Comparison of ENCODE assay signal across 1 cellular context in the genomic region with DNA sequence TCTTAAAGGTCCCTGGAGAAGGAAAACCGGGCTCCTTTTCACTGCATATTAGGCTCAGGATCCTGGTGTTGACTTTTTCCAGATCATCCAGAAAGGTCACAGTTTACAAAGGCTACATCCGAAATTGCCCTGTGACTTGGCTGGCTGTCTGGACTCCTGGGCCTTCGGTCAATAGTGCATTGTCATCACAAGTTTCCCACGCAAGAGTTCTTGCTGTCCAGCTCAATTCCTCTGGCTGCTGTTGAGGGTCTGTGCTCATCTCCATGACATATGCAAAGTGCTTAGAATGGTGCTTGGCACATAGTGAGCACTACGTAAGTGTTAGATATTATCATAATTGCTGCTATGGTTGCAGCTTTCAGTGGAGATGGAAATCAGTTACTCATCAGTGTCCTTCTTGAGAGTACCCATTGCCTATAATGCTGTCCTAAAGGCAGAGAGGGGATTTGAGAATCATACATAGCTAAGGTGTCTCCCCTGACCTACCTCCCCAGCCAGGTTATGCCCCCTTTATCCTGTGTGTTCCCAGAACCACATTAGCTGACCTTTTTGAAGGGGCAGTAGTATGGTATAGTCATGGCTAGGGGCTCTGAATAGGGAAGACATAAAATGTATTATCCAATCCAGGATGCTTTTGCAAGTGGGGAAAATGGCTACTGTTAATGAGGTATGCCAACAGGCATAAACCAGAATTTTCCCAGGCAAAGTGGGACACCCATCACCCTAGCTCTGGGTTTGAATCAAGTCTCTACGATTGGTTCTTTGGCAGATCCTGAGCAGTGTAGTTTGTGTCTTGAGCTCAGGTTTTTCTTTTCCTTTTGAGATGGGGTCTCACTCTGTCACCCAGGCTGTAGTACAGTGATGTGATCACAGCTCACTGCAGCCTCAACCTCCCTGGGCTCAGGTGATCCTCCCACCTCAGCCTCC.
TF ChIP-seq lines count a peak whose summit lies in the region.

No MANE protein-coding gene starts in this region.

TF ChIP-seq in GM12878, 131 proteins besides CTCF, POLR2A, EP300 and RAD21 (continued from another document):
- TF ChIP-seq, protein P1, sequence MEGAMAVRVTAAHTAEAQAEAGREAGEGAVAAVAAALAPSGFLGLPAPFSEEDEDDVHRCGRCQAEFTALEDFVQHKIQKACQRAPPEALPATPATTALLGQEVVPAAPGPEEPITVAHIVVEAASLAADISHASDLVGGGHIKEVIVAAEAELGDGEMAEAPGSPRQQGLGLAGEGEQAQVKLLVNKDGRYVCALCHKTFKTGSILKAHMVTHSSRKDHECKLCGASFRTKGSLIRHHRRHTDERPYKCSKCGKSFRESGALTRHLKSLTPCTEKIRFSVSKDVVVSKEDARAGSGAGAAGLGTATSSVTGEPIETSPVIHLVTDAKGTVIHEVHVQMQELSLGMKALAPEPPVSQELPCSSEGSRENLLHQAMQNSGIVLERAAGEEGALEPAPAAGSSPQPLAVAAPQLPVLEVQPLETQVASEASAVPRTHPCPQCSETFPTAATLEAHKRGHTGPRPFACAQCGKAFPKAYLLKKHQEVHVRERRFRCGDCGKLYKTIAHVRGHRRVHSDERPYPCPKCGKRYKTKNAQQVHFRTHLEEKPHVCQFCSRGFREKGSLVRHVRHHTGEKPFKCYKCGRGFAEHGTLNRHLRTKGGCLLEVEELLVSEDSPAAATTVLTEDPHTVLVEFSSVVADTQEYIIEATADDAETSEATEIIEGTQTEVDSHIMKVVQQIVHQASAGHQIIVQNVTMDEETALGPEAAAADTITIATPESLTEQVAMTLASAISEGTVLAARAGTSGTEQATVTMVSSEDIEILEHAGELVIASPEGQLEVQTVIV (IDR thresholded peaks at IDR 0.05; ENCODE audit: borderline replicate concordance, partially characterized antibody), result no peak
- TF ChIP-seq PML (IDR thresholded peaks at IDR 0.05; ENCODE audit: low read length) (no peak), LARP7 (IDR thresholded peaks at IDR 0.05) (no peak), DPF2 (IDR thresholded peaks at IDR 0.05) (no peak), ASH2L (IDR thresholded peaks at IDR 0.05; ENCODE audit: borderline replicate concordance, low read depth) (no peak), ZBTB4 (CRISPR knock-in tag; IDR thresholded peaks at IDR 0.05) (no peak)
